In the genomic region with DNA sequence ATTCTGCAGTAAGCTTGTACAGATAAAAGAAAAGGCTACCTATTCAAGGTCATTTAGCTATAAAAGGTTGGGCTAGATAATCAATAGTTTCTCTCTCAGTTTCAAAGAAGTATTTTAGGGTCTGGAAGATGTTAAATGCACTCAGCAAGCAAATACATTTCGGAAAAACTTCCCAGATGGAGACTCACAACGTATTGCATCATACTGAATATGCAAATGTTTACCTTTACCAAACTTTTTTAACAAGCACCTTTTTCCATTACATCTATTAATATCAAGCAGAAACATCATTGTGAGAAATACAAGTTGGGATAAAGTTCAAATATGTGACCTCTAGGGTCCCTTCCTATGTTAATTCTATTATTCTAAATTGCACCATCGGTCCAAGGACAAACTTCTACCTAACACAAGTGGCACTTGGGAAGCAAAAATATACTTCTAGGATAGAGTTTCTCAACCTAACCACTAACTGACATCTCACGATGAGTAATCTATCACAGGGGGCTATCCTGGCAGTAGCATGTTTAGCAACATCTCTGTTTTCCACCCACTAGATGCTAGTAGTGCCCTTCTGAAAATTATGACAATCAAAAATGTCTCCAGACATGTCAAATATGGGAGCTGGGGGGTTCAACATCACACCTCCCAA, we compare ENCODE assay signal across 10 cellular contexts. TPM values are rescaled to one million over a fixed set of nuclear protein-coding genes. Genes with fewer than 3 reads are reported as not detected.
DNase-seq lines count a peak whose midpoint lies in the region; ATAC-seq and TF ChIP-seq lines count a peak whose summit lies in the region.
"Had no signal": no experiment of that assay in that cellular context is flagged by ENCODE, and none has a peak within 500 bp of the region (broad histone marks: within the 10 kb centered on the region; RNA-seq: fewer than 3 reads in every experiment).

No MANE protein-coding gene starts in this region.

- H3K27me3 Mint-ChIP-seq in activated CD8-positive, alpha-beta memory T cell treated with anti-CD3 and anti-CD28 coated beads, Interleukin-2, amount 10 ng/mL, durations not matched to agents 7 days and 5 days = no peaks in the 10 kb centered on the region
- H3K27me3 Mint-ChIP-seq in stimulated activated naive B cell treated with anti-CD40 and anti-IgM and Interleukin-4, amounts not matched to agents 10 μg/mL and 1 μg/mL and 100 μg/mL, for 72 hours = no peaks in the 10 kb centered on the region

- peaks cover 33% of the 10 kb centered on the region for H3K4me1 ChIP-seq in Panc1 (ENCODE audit: control insufficient read depth, insufficient read depth, low read length)

- peaks cover 63% of the 10 kb centered on the region for H3K4me1 Mint-ChIP-seq in activated CD8-positive, alpha-beta memory T cell treated with anti-CD3 and anti-CD28 coated beads, Interleukin-2, amount 10 ng/mL, durations not matched to agents 7 days and 5 days
- peaks cover 50 to 86% of the 10 kb centered on the region in 2 donors for H3K4me1 Mint-ChIP-seq in stimulated activated naive B cell treated with anti-CD40 and anti-IgM and Interleukin-4, amounts not matched to agents 10 μg/mL and 1 μg/mL and 100 μg/mL, for 72 hours

- H3K4me3 Mint-ChIP-seq in activated CD8-positive, alpha-beta memory T cell treated with anti-CD3 and anti-CD28 coated beads, Interleukin-2, amount 10 ng/mL, durations not matched to agents 7 days and 5 days = peak overlapping the region; percentile 38
- H3K4me3 Mint-ChIP-seq in stimulated activated naive B cell treated with anti-CD40 and anti-IgM and Interleukin-4, amounts not matched to agents 10 μg/mL and 1 μg/mL and 100 μg/mL, for 72 hours = peak overlapping the region in 1 of 2 donors; percentile 61

- TF ChIP-seq CTCF in Panc1 (IDR thresholded peaks at IDR 0.05) = no peak
- no peak for TF ChIP-seq CTCF in epithelial cell of esophagus (IDR thresholded peaks at IDR 0.05; ENCODE audit: insufficient read depth, low read depth, low read length, missing control alignments)

- no peaks in the 10 kb centered on the region for H3K9me3 ChIP-seq in Panc1 (ENCODE audit: control insufficient read depth, insufficient read depth, low read depth, low read length)

- H3K27me3 ChIP-seq in Panc1 (ENCODE audit: control insufficient read depth, insufficient read depth, low read length) = no peaks in the 10 kb centered on the region

- peak overlapping the region; percentile 65 for H3K27ac Mint-ChIP-seq in activated CD8-positive, alpha-beta memory T cell treated with anti-CD3 and anti-CD28 coated beads, Interleukin-2, amount 10 ng/mL, durations not matched to agents 7 days and 5 days
- H3K27ac Mint-ChIP-seq in stimulated activated naive B cell treated with anti-CD40 and anti-IgM and Interleukin-4, amounts not matched to agents 10 μg/mL and 1 μg/mL and 100 μg/mL, for 72 hours = peak overlapping the region; percentile 10

- H3K4me3 ChIP-seq in Panc1 (ENCODE audit: low read depth in 2 of 2, low read length in 2 of 2) (no peak overlapping the region), epithelial cell of esophagus (ENCODE audit: low read length) (no peak overlapping the region)

- in situ Hi-C loops in Panc1 (cut with HindIII; ENCODE audit: low pct_unique_long_range_greater_than_20kb, low sequenced_read_pairs) = no loop called here

- DNase-seq in activated CD8-positive, alpha-beta memory T cell treated with anti-CD3 and anti-CD28 coated beads, Interleukin-2, amount 10 ng/mL, durations not matched to agents 7 days and 5 days = no peak
- DNase-seq in activated CD8-positive, alpha-beta memory T cell treated with anti-CD3 and anti-CD28 coated beads, Interleukin-2, amount 50 U/mL, for 48 hours = no peak
- DNase-seq in Panc1 (ENCODE audit: low read depth, low spot score) (no peak), epithelial cell of esophagus (ENCODE audit: low read depth) (peak; percentile 62), posterior vena cava (ENCODE audit: low spot score) (no peak), anterior cingulate cortex (lab: John Stamatoyannopoulos, UW) (no peak)
- no peak for DNase-seq in stimulated activated naive B cell treated with anti-CD40 and anti-IgM and Interleukin-4, amounts not matched to agents 10 μg/mL and 1 μg/mL and 100 μg/mL, for 72 hours
- DNase-seq in stimulated activated CD8-positive, alpha-beta memory T cell treated with anti-CD3 and anti-CD28 coated beads, Interleukin-4, amount 100 ng/mL, for 48 hours = no peak
- DNase-seq: amniotic stem cell, occipital lobe had no signal

- no peaks in the 10 kb centered on the region for H3K9me3 Mint-ChIP-seq in activated CD8-positive, alpha-beta memory T cell treated with anti-CD3 and anti-CD28 coated beads, Interleukin-2, amount 10 ng/mL, durations not matched to agents 7 days and 5 days (ENCODE audit: low read depth)
- H3K9me3 Mint-ChIP-seq in stimulated activated naive B cell treated with anti-CD40 and anti-IgM and Interleukin-4, amounts not matched to agents 10 μg/mL and 1 μg/mL and 100 μg/mL, for 72 hours = no peaks in the 10 kb centered on the region

- peak overlapping the region; percentile 41; the same call in 1 of the 2 replicates for H3K27ac ChIP-seq in Panc1 (ENCODE audit: low read length)

- peak; percentile 60 for ATAC-seq in activated CD8-positive, alpha-beta memory T cell treated with anti-CD3 and anti-CD28 coated beads, Interleukin-2, amount 10 ng/mL, durations not matched to agents 7 days and 5 days
- ATAC-seq in Panc1 = no peak
- ATAC-seq in stimulated activated naive B cell treated with anti-CD40 and anti-IgM and Interleukin-4, amounts not matched to agents 10 μg/mL and 1 μg/mL and 100 μg/mL, for 72 hours (replicated peaks) = peak; percentile 49 to 63

- peaks cover 14% of the 10 kb centered on the region for H3K36me3 Mint-ChIP-seq in activated CD8-positive, alpha-beta memory T cell treated with anti-CD3 and anti-CD28 coated beads, Interleukin-2, amount 10 ng/mL, durations not matched to agents 7 days and 5 days
- peaks cover 7 to 29% of the 10 kb centered on the region in 2 donors for H3K36me3 Mint-ChIP-seq in stimulated activated naive B cell treated with anti-CD40 and anti-IgM and Interleukin-4, amounts not matched to agents 10 μg/mL and 1 μg/mL and 100 μg/mL, for 72 hours

- CTCF ChIA-PET in activated CD8-positive, alpha-beta memory T cell treated with anti-CD3 and anti-CD28 coated beads, Interleukin-2, amount 10 ng/mL, durations not matched to agents 7 days and 5 days (lab: Charles Lee) = interaction anchor here (1.0 to 4.7 kb wide), 7 partner anchors 8 to 134 kb away, joined by 3 to 30 read pairs (median 5); partner anchors contain the start of gene KANSL1
- CTCF ChIA-PET in Panc1 (lab: Charles Lee) = no interaction called here

- no peaks in the 10 kb centered on the region for H3K36me3 ChIP-seq in Panc1 (ENCODE audit: control insufficient read depth, insufficient read depth, low read length)

- POLR2A ChIA-PET in Panc1 (lab: Charles Lee) = interaction anchor here (0.6 kb wide), 2 partner anchors 9 to 12 kb away, joined by 4 to 5 read pairs; no protein-coding TSS in a partner anchor

- intact Hi-C loops in Panc1 (cut with micrococcal nuclease; ENCODE audit: unreplicated experiment) (no loop called here), posterior vena cava (cut with DNase I) (no loop called here)

- BruUV-seq in Panc1 (replicated peaks; lab: Mats Ljungman, UMichigan) = TSS peak; percentile 3

RNA-seq across cellular contexts. Expression of gene KANSL1, which starts 14.6 kb away (rescaled TPM):
- 100 to 1,000 TPM in 1 of 2 experiments, 10 to 100 TPM in 1; 85.7 to 132 TPM for total RNA-seq in activated CD8-positive, alpha-beta memory T cell treated with anti-CD3 and anti-CD28 coated beads, Interleukin-2, amount 10 ng/mL, durations not matched to agents 7 days and 5 days
- total RNA-seq in Panc1 (2021; ENCODE audit: unreplicated experiment) = 55.5 TPM
- 20.8 TPM for polyA plus RNA-seq in Panc1 (2012; ENCODE audit: insufficient read length)
- 10 to 100 TPM; 65.9 to 73.1 TPM for total RNA-seq in posterior vena cava
